In genomic region chr13:31038834-31039552, GRCh38 we compare ENCODE assay signal across 8 cellular contexts.
DNase-seq lines count a peak whose midpoint lies in the region; ATAC-seq and TF ChIP-seq lines count a peak whose summit lies in the region.

No MANE protein-coding gene starts in this region.

- no peak for TF ChIP-seq CTCF in progenitor cell of endocrine pancreas (IDR thresholded peaks at IDR 0.05; ENCODE audit: unreplicated experiment)

- H3K9me3 ChIP-seq in aorta (ENCODE audit: control insufficient read depth, low read length): no peaks in the 10 kb centered on the region

- no peaks in the 10 kb centered on the region for H3K27me3 ChIP-seq in aorta (ENCODE audit: control insufficient read depth in 1 of 2, insufficient read depth in 2 of 2, low read length in 1 of 2)

- H3K9me3 Mint-ChIP-seq in activated T-cell treated with anti-CD3 and anti-CD28 coated beads, Interleukin-2, amount 50 U/mL, for 4 hours: no peaks in the 10 kb centered on the region
- no peaks in the 10 kb centered on the region for H3K9me3 Mint-ChIP-seq in progenitor cell of endocrine pancreas (ENCODE audit: low read depth)

- intact Hi-C loops in aorta (cut with DNase I): no loop called here

- 90 to 93% methylated on average over 7 of the region's 7 CpGs for WGBS in aorta, 2 donors

- H3K27ac ChIP-seq in aorta (ENCODE audit: low read depth in 1 of 2, low read length in 2 of 2): no peak overlapping the region

- peaks cover 15% of the 10 kb centered on the region for H3K27me3 Mint-ChIP-seq in activated T-cell treated with anti-CD3 and anti-CD28 coated beads, Interleukin-2, amount 50 U/mL, for 4 hours (ENCODE audit: low read depth)
- H3K27me3 Mint-ChIP-seq in progenitor cell of endocrine pancreas: peaks cover 55% of the 10 kb centered on the region

- peak overlapping the region; percentile 12 for H3K4me3 Mint-ChIP-seq in activated T-cell treated with anti-CD3 and anti-CD28 coated beads, Interleukin-2, amount 50 U/mL, for 4 hours
- no peak overlapping the region for H3K4me3 Mint-ChIP-seq in progenitor cell of endocrine pancreas (ENCODE audit: low read depth)

- H3K4me3 ChIP-seq in aorta (ENCODE audit: low read length in 2 of 2): no peak overlapping the region

- peaks cover 34% of the 10 kb centered on the region for H3K4me1 Mint-ChIP-seq in activated T-cell treated with anti-CD3 and anti-CD28 coated beads, Interleukin-2, amount 50 U/mL, for 4 hours (ENCODE audit: low read depth)
- H3K4me1 Mint-ChIP-seq in progenitor cell of endocrine pancreas (ENCODE audit: low read depth): no peaks in the 10 kb centered on the region

- no peaks in the 10 kb centered on the region for H3K36me3 Mint-ChIP-seq in activated T-cell treated with anti-CD3 and anti-CD28 coated beads, Interleukin-2, amount 50 U/mL, for 4 hours (ENCODE audit: insufficient read depth)
- no peaks in the 10 kb centered on the region for H3K36me3 Mint-ChIP-seq in progenitor cell of endocrine pancreas (ENCODE audit: insufficient read depth)

- no peaks in the 10 kb centered on the region for H3K4me1 ChIP-seq in aorta (ENCODE audit: control insufficient read depth in 1 of 2, insufficient read depth in 2 of 2, low read length in 2 of 2)

- DNase-seq in activated T-cell treated with anti-CD3 and anti-CD28 coated beads, Interleukin-2, amount 50 U/mL, for 4 hours: no peak
- no peak for DNase-seq in activated T-cell treated with anti-CD3 and anti-CD28 coated beads, Interleukin-2, amount 50 U/mL, for 1 hour
- DNase-seq in OCI-M1 (lab: John Stamatoyannopoulos, UW) (peak; percentile 31), iris pigment epithelial cell (ENCODE audit: low read depth) (peak; percentile 64), aorta (no peak), cerebellar nuclear complex (lab: John Stamatoyannopoulos, UW) (no peak), progenitor cell of endocrine pancreas (ENCODE audit: low spot score, unreplicated experiment) (no peak)

- no peaks in the 10 kb centered on the region for H3K36me3 ChIP-seq in aorta (ENCODE audit: control insufficient read depth in 1 of 2, insufficient read depth in 2 of 2, low read length in 1 of 2)

- H3K27ac Mint-ChIP-seq in progenitor cell of endocrine pancreas: no peak overlapping the region

- peak; percentile 69 to 76 for ATAC-seq in activated T-cell treated with anti-CD3 and anti-CD28 coated beads, Interleukin-2, amount 50 U/mL, for 4 hours
- ATAC-seq in HG02943 (IDR thresholded peaks at IDR 0.05; ENCODE audit: low read depth, unreplicated experiment) (peak; percentile 64), aorta (ENCODE audit: low FRiP score) (no peak)

Comparison
In these comparisons a context has a peak if more than half of its experiments do, and no peak if none do; other contexts are left out.
1. DNase-seq: peak in OCI-M1 (single experiment) and iris pigment epithelial cell (single experiment); none in activated T-cell treated with anti-CD3 and anti-CD28 coated beads, Interleukin-2, amount 50 U/mL, for 4 hours (single experiment), activated T-cell treated with anti-CD3 and anti-CD28 coated beads, Interleukin-2, amount 50 U/mL, for 1 hour (single experiment), aorta (0 of 2), cerebellar nuclear complex (0 of 2) and progenitor cell of endocrine pancreas (single experiment).